14 cellular contexts compared by ENCODE assay signal in the genomic region with DNA sequence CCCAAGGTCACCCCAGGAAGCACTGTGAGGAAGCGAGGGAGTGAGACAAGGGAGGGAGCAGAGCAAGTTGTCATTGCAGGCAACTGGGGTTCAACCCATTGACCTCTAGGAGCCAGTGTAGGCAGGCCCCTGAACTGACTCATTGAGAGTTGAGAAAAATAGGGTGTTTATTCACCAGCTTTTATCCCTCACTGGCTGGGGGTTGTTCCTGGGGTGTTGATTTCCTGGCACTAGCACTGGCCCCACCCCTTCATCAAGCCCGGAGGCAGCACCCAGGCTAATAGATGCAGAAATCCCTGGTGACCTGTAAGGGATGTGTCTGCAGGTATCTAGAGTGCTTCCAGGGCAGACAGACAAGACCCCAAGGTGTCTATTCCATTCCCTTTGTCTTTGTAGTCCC.
DNase-seq lines count a peak whose midpoint lies in the region; ATAC-seq and TF ChIP-seq lines count a peak whose summit lies in the region.
"Had no signal": no experiment of that assay in that cellular context is flagged by ENCODE, and none has a peak within 500 bp of the region (broad histone marks: within the 10 kb centered on the region; RNA-seq: fewer than 3 reads in every experiment).

No MANE protein-coding gene starts in this region.

- TF ChIP-seq CTCF in DND-41 (IDR thresholded peaks at IDR 0.05; ENCODE audit: borderline replicate concordance, extremely low read depth, low read length, poor library complexity, severe bottlenecking) (no peak), OCI-LY1 (IDR thresholded peaks at IDR 0.05; ENCODE audit: low read length) (no peak), epithelial cell of esophagus (IDR thresholded peaks at IDR 0.05; ENCODE audit: insufficient read depth, low read depth, low read length, missing control alignments) (no peak), right atrium auricular region (IDR thresholded peaks at IDR 0.05) (no peak)

- H2AFZ ChIP-seq in DND-41 (ENCODE audit: low read depth, low read length) = no peak overlapping the region
- no peak overlapping the region for H2AFZ ChIP-seq in OCI-LY1 (ENCODE audit: low read length)

- no peaks in the 10 kb centered on the region for H3K9me3 Mint-ChIP-seq in stimulated activated naive B cell treated with anti-CD40 and anti-IgM and Interleukin-4, amounts not matched to agents 10 μg/mL and 1 μg/mL and 100 μg/mL, for 72 hours
- H3K9me3 Mint-ChIP-seq: CD14-positive monocyte; CD8-positive, alpha-beta T cell had no signal

- H3K4me3 ChIP-seq in DND-41 (ENCODE audit: low read depth in 1 of 2, low read length in 2 of 2) (no peak overlapping the region), OCI-LY1 (ENCODE audit: low read depth, low read length, poor library complexity, severe bottlenecking) (no peak overlapping the region), epithelial cell of esophagus (ENCODE audit: low read length) (no peak overlapping the region), right atrium auricular region (no peak overlapping the region)

- H3K9ac ChIP-seq in DND-41 (ENCODE audit: low read depth, low read length) (no peak overlapping the region), OCI-LY1 (ENCODE audit: low read length) (no peak overlapping the region; the same call in 1 of the 2 replicates)

- H3K27ac Mint-ChIP-seq in stimulated activated naive B cell treated with anti-CD40 and anti-IgM and Interleukin-4, amounts not matched to agents 10 μg/mL and 1 μg/mL and 100 μg/mL, for 72 hours = no peak overlapping the region
- H3K27ac Mint-ChIP-seq: B cell; CD8-positive, alpha-beta T cell; IgD-negative memory B cell had no signal

- H3K27ac ChIP-seq in DND-41 (ENCODE audit: low read length) (peak overlapping the region; percentile 70), OCI-LY1 (ENCODE audit: low read depth, low read length, poor library complexity, severe bottlenecking) (peak overlapping the region; percentile 99), right atrium auricular region (no peak overlapping the region)

- no peak overlapping the region for H3K4me3 Mint-ChIP-seq in stimulated activated naive B cell treated with anti-CD40 and anti-IgM and Interleukin-4, amounts not matched to agents 10 μg/mL and 1 μg/mL and 100 μg/mL, for 72 hours
- H3K4me3 Mint-ChIP-seq: B cell; CD14-positive monocyte; CD8-positive, alpha-beta T cell; IgD-negative memory B cell had no signal

- H3K4me2 ChIP-seq in DND-41 (ENCODE audit: insufficient read depth, low read length) = no peak overlapping the region
- no peak overlapping the region for H3K4me2 ChIP-seq in OCI-LY1 (ENCODE audit: low read length)

- H3K27me3 ChIP-seq in DND-41 (ENCODE audit: insufficient read depth, low read length, poor library complexity) (no peaks in the 10 kb centered on the region), OCI-LY1 (ENCODE audit: insufficient read depth, low read length) (no peaks in the 10 kb centered on the region), right atrium auricular region (no peaks in the 10 kb centered on the region)

- no peaks in the 10 kb centered on the region for H3K27me3 Mint-ChIP-seq in stimulated activated naive B cell treated with anti-CD40 and anti-IgM and Interleukin-4, amounts not matched to agents 10 μg/mL and 1 μg/mL and 100 μg/mL, for 72 hours

- no peaks in the 10 kb centered on the region for H3K9me2 ChIP-seq in OCI-LY1 (ENCODE audit: low read depth, low read length)

- H3K4me1 Mint-ChIP-seq in stimulated activated naive B cell treated with anti-CD40 and anti-IgM and Interleukin-4, amounts not matched to agents 10 μg/mL and 1 μg/mL and 100 μg/mL, for 72 hours = peaks cover 8 to 32% of the 10 kb centered on the region in 2 donors

- H3K9me3 ChIP-seq in DND-41 (ENCODE audit: insufficient read depth, low read length, severe bottlenecking) (no peaks in the 10 kb centered on the region), OCI-LY1 (ENCODE audit: low read length) (no peaks in the 10 kb centered on the region), right atrium auricular region (no peaks in the 10 kb centered on the region)
- H3K9me3 ChIP-seq: Caco-2 had no signal

- no peak for ATAC-seq in DND-41 (ENCODE audit: insufficient read depth, low read depth)
- ATAC-seq in stimulated activated naive B cell treated with anti-CD40 and anti-IgM and Interleukin-4, amounts not matched to agents 10 μg/mL and 1 μg/mL and 100 μg/mL, for 72 hours (replicated peaks) = no peak
- ATAC-seq: CD8-positive, alpha-beta T cell had no signal

- H3K79me2 ChIP-seq in DND-41 (ENCODE audit: insufficient read depth, low read length) = no peaks in the 10 kb centered on the region
- no peaks in the 10 kb centered on the region for H3K79me2 ChIP-seq in OCI-LY1 (ENCODE audit: insufficient read depth, low read length)

- DNase-seq in DND-41 (no peak), epithelial cell of esophagus (ENCODE audit: low read depth) (peak; percentile 82), iPS-NIHi11 (ENCODE audit: low spot score) (no peak), NCI-H226 (no peak), right atrium auricular region (ENCODE audit: low spot score) (no peak)
- no peak for DNase-seq in stimulated activated naive B cell treated with anti-CD40 and anti-IgM and Interleukin-4, amounts not matched to agents 10 μg/mL and 1 μg/mL and 100 μg/mL, for 72 hours
- DNase-seq: Caco-2; CD8-positive, alpha-beta T cell; GF-D8; H7 had no signal

- H3K36me3 Mint-ChIP-seq in stimulated activated naive B cell treated with anti-CD40 and anti-IgM and Interleukin-4, amounts not matched to agents 10 μg/mL and 1 μg/mL and 100 μg/mL, for 72 hours = no peaks in the 10 kb centered on the region
- H3K36me3 Mint-ChIP-seq: CD14-positive monocyte; CD8-positive, alpha-beta T cell had no signal

- H3K36me3 ChIP-seq in DND-41 (ENCODE audit: insufficient read depth, low read length) (no peaks in the 10 kb centered on the region), OCI-LY1 (ENCODE audit: insufficient read depth, low read length) (no peaks in the 10 kb centered on the region), right atrium auricular region (no peaks in the 10 kb centered on the region)

- peaks cover 77% of the 10 kb centered on the region for H3K4me1 ChIP-seq in DND-41 (ENCODE audit: insufficient read depth, low read length)
- H3K4me1 ChIP-seq in OCI-LY1 (ENCODE audit: insufficient read depth, low read length, severe bottlenecking) = peaks cover 75% of the 10 kb centered on the region
- no peaks in the 10 kb centered on the region for H3K4me1 ChIP-seq in right atrium auricular region
- H3K4me1 ChIP-seq: Caco-2 had no signal

- H4K20me1 ChIP-seq in DND-41 (ENCODE audit: insufficient read depth, low read length) (no peaks in the 10 kb centered on the region), OCI-LY1 (ENCODE audit: insufficient read depth, low read length) (no peaks in the 10 kb centered on the region)

- no peaks in the 10 kb centered on the region for H3F3A ChIP-seq in OCI-LY1 (ENCODE audit: insufficient read depth, low read length)

Comparison
In these comparisons a context has a peak if more than half of its experiments do, and no peak if none do; other contexts are left out.
1. H3K27ac ChIP-seq: peak in DND-41 (single experiment) and OCI-LY1 (single experiment); none in right atrium auricular region (0 of 2).